In genomic region chr6:33636655-33637054, GRCh38 we compare ENCODE assay signal across 21 cellular contexts.
"Had no signal": no experiment of that assay in that cellular context is flagged by ENCODE, and none has a peak within 500 bp of the region (broad histone marks: within the 10 kb centered on the region; RNA-seq: fewer than 3 reads in every experiment).

No MANE protein-coding gene starts in this region.

- ATAC-seq: activated CD8-positive, alpha-beta memory T cell treated with anti-CD3 and anti-CD28 coated beads, Interleukin-2, amount 10 ng/mL, durations not matched to agents 7 days and 5 days; activated naive CD8-positive, alpha-beta T cell treated with anti-CD3 and anti-CD28 coated beads, Interleukin-2, amount 50 U/mL, for 24 hours; left lung; natural killer cell; stimulated activated naive CD8-positive, alpha-beta T cell treated with anti-CD3 and anti-CD28 coated beads, Interleukin-15, Interleukin-2, amounts not matched to agents 100 U/mL and 50 U/mL, for 24 hours had no signal

- DNase-seq: activated CD4-positive, alpha-beta memory T cell treated with anti-CD3 and anti-CD28 coated beads for 36 hours; activated CD4-positive, alpha-beta T cell treated with anti-CD3 and anti-CD28 coated beads for 48 hours; activated CD8-positive, alpha-beta memory T cell treated with anti-CD3 and anti-CD28 coated beads, Interleukin-2, amount 10 ng/mL, durations not matched to agents 7 days and 5 days; activated gamma-delta T cell; activated naive CD4-positive, alpha-beta T cell treated with anti-CD3 and anti-CD28 coated beads, Interleukin-2, amount 50 U/mL, for 16 hours; activated naive CD8-positive, alpha-beta T cell treated with anti-CD3 and anti-CD28 coated beads, Interleukin-2, amount 50 U/mL, for 24 hours; activated T-cell treated with anti-CD3 and anti-CD28 coated beads for 4 hours; effector CD4-positive, alpha-beta T cell; foreskin melanocyte; kidney glomerular epithelial cell; left lung; natural killer cell; retina; stimulated activated CD4-positive, alpha-beta T cell treated with anti-CD3 and anti-CD28 coated beads, Interleukin-4, amount 100 ng/mL, for 24 hours; stimulated activated naive CD8-positive, alpha-beta T cell treated with anti-CD3 and anti-CD28 coated beads, Interleukin-15, Interleukin-2, amounts not matched to agents 100 U/mL and 50 U/mL, for 24 hours; upper lobe of left lung had no signal

- H3K27ac Mint-ChIP-seq: activated CD4-positive, alpha-beta memory T cell treated with anti-CD3 and anti-CD28 coated beads for 36 hours; activated CD8-positive, alpha-beta memory T cell treated with anti-CD3 and anti-CD28 coated beads, Interleukin-2, amount 10 ng/mL, durations not matched to agents 7 days and 5 days; activated naive CD8-positive, alpha-beta T cell treated with anti-CD3 and anti-CD28 coated beads, Interleukin-2, amount 50 U/mL, for 24 hours; dendritic cell treated with granulocyte-macrophage colony-stimulating factor and Interleukin-4, amounts not matched to agents 40 ng/mL and 50 ng/mL, for 4 days; natural killer cell; progenitor cell of endocrine pancreas; T-helper 1 cell treated with Interleukin-12 subunit alpha and Interleukin-12 subunit beta and Interleukin-4 antibody, amounts not matched to agents 30 μg/mL and 1 μg/mL, for 36 hours had no signal

- H3K9me3 Mint-ChIP-seq: activated CD4-positive, alpha-beta memory T cell treated with anti-CD3 and anti-CD28 coated beads for 36 hours; activated naive CD8-positive, alpha-beta T cell treated with anti-CD3 and anti-CD28 coated beads, Interleukin-2, amount 50 U/mL, for 24 hours; dendritic cell treated with granulocyte-macrophage colony-stimulating factor and Interleukin-4, amounts not matched to agents 40 ng/mL and 50 ng/mL, for 4 days; natural killer cell; T-helper 1 cell treated with Interleukin-12 subunit alpha and Interleukin-12 subunit beta and Interleukin-4 antibody, amounts not matched to agents 30 μg/mL and 1 μg/mL, for 36 hours had no signal

- H3K27me3 Mint-ChIP-seq: activated CD4-positive, alpha-beta memory T cell treated with anti-CD3 and anti-CD28 coated beads for 36 hours; activated CD8-positive, alpha-beta memory T cell treated with anti-CD3 and anti-CD28 coated beads, Interleukin-2, amount 10 ng/mL, durations not matched to agents 7 days and 5 days; activated naive CD8-positive, alpha-beta T cell treated with anti-CD3 and anti-CD28 coated beads, Interleukin-2, amount 50 U/mL, for 24 hours had no signal

- H3K27ac ChIP-seq: cardiac muscle cell, left lung, upper lobe of left lung had no signal

- H3K9me3 ChIP-seq: left lung, upper lobe of left lung had no signal

- H3K4me3 ChIP-seq: cardiac muscle cell, left lung, lung, upper lobe of left lung had no signal

- H3K36me3 ChIP-seq: cardiac muscle cell had no signal

- H3K4me3 Mint-ChIP-seq: activated CD4-positive, alpha-beta memory T cell treated with anti-CD3 and anti-CD28 coated beads for 36 hours; activated CD8-positive, alpha-beta memory T cell treated with anti-CD3 and anti-CD28 coated beads, Interleukin-2, amount 10 ng/mL, durations not matched to agents 7 days and 5 days; activated naive CD8-positive, alpha-beta T cell treated with anti-CD3 and anti-CD28 coated beads, Interleukin-2, amount 50 U/mL, for 24 hours; dendritic cell treated with granulocyte-macrophage colony-stimulating factor and Interleukin-4, amounts not matched to agents 40 ng/mL and 50 ng/mL, for 4 days; T-helper 1 cell treated with Interleukin-12 subunit alpha and Interleukin-12 subunit beta and Interleukin-4 antibody, amounts not matched to agents 30 μg/mL and 1 μg/mL, for 36 hours had no signal

- H3K36me3 Mint-ChIP-seq: natural killer cell had no signal

- H3K27me3 ChIP-seq: upper lobe of left lung had no signal
